Comparison of ENCODE assay signal across 8 cellular contexts in genomic region chr19:1407662-1408299, GRCh38. TPM values are rescaled to one million over a fixed set of nuclear protein-coding genes. Genes with fewer than 3 reads are reported as not detected.
A peak's percentile ranks its signal among the peaks of the same experiment; 100 is the strongest.
DNase-seq lines count a peak whose midpoint lies in the region; ATAC-seq and TF ChIP-seq lines count a peak whose summit lies in the region.

No MANE protein-coding gene starts in this region.

- no peaks in the 10 kb centered on the region for H3K27me3 Mint-ChIP-seq in MCF 10A (ENCODE audit: insufficient read depth, unreplicated experiment)

- peak overlapping the region; percentile 90 for H2BK120ac ChIP-seq in mesendoderm (ENCODE audit: low read depth, low read length)

- POLR2A ChIA-PET in HCT116 (lab: Charles Lee) = no interaction called here
- POLR2A ChIA-PET in OCI-LY7 (lab: Charles Lee) = no interaction called here
- POLR2A ChIA-PET in MCF 10A (lab: Yijun Ruan, JAX) = no interaction called here

- no CpG with 5 or more reads among the region's 87 CpGs for WGBS in mesendoderm (ENCODE audit: extremely low coverage, insufficient coverage, low lambda C conversion rate)
- WGBS in testis, 2 donors = 0% methylated on average over 3 to 47 of the region's 87 CpGs

- TF ChIP-seq CTCF in HCT116 (IDR thresholded peaks at IDR 0.05 in 2 of 3, conservative IDR thresholded peaks at IDR 0.05 in 1 of 3; ENCODE audit: borderline replicate concordance in 1 of 3, insufficient read depth in 1 of 3, low read depth in 2 of 3, low read length in 2 of 3) (no peak), OCI-LY7 (conservative IDR thresholded peaks at IDR 0.05; ENCODE audit: low read length) (no peak), MCF 10A (IDR thresholded peaks at IDR 0.05; ENCODE audit: unreplicated experiment) (no peak), testis (IDR thresholded peaks at IDR 0.05) (no peak)

- H2AFZ ChIP-seq in HCT116 (ENCODE audit: low read depth, low read length, poor library complexity, severe bottlenecking) (no peak overlapping the region), OCI-LY7 (ENCODE audit: low read length) (no peak overlapping the region)

- H3K4me3 ChIP-seq in HCT116 (replicated peaks in 1 of 2; ENCODE audit: low read depth in 1 of 2, low read length in 2 of 2) (peak overlapping the region; percentile 59 to 68), OCI-LY7 (ENCODE audit: low read depth, low read length, poor library complexity, severe bottlenecking) (peak overlapping the region; percentile 100), mesendoderm (ENCODE audit: low read length) (peak overlapping the region; percentile 84), testis (peak overlapping the region; percentile 98 to 100)

- H3K4me1 ChIP-seq in HCT116 (ENCODE audit: control insufficient read depth in 1 of 2, insufficient read depth in 2 of 2, low read length in 2 of 2) = peaks cover 20 to 50% of the 10 kb centered on the region in 2 experiments
- H3K4me1 ChIP-seq in OCI-LY7 (ENCODE audit: insufficient read depth, low read length, poor library complexity, severe bottlenecking) = peaks cover 21% of the 10 kb centered on the region
- H3K4me1 ChIP-seq in mesendoderm (ENCODE audit: control insufficient read depth, low read depth, low read length) = peaks cover 8% of the 10 kb centered on the region
- peaks cover 47% of the 10 kb centered on the region for H3K4me1 ChIP-seq in testis

- intact Hi-C loops in HCT116 (cut with micrococcal nuclease) (loop anchor here (10.0 kb wide), 1 partner anchor 133 kb away; the partner anchor contains the start of gene FAM174C), OCI-LY7 (cut with micrococcal nuclease; ENCODE audit: unreplicated experiment) (loop anchor here (1.0 to 5.0 kb wide), 4 partner anchors 25 to 385 kb away; partner anchors contain the start of genes C19orf25, NDUFS7, RNU6-2 and RPS15), MCF 10A (cut with micrococcal nuclease) (no loop called here), testis (cut with DNase I; ENCODE audit: low total_unique reads) (no loop called here)

- H3K27ac ChIP-seq in HCT116 (ENCODE audit: low read depth, low read length) = peak overlapping the region; percentile 98
- peak overlapping the region; percentile 87 for H3K27ac ChIP-seq in OCI-LY7 (ENCODE audit: low read depth, low read length, poor library complexity, severe bottlenecking)
- peak overlapping the region; percentile 80 for H3K27ac ChIP-seq in mesendoderm (ENCODE audit: low read depth, low read length)
- peak overlapping the region; percentile 94 to 96 for H3K27ac ChIP-seq in testis

- H3K9ac ChIP-seq in HCT116 (ENCODE audit: low read length) (peak overlapping the region; percentile 99), mesendoderm (ENCODE audit: low read length) (peak overlapping the region; percentile 92)

- H3K9me3 ChIP-seq in HCT116 (ENCODE audit: control insufficient read depth in 1 of 2, insufficient read depth in 1 of 2, low read depth in 1 of 2, low read length in 2 of 2) (no peaks in the 10 kb centered on the region), OCI-LY7 (ENCODE audit: low read length) (no peaks in the 10 kb centered on the region), testis (no peaks in the 10 kb centered on the region)

- peak overlapping the region; percentile 96 for H3K18ac ChIP-seq in mesendoderm (ENCODE audit: low read length)

- H3K27me3 ChIP-seq in HCT116 (ENCODE audit: insufficient read depth, low read length) = no peaks in the 10 kb centered on the region
- H3K27me3 ChIP-seq in mesendoderm (ENCODE audit: insufficient read depth, low read length, poor library complexity) = no peaks in the 10 kb centered on the region
- no peaks in the 10 kb centered on the region for H3K27me3 ChIP-seq in testis

- H2BK5ac ChIP-seq in mesendoderm (ENCODE audit: low read length) = no peak overlapping the region

- H4K20me1 ChIP-seq in HCT116 (ENCODE audit: insufficient read depth) (peaks cover 28% of the 10 kb centered on the region; the same call in 1 of the 2 replicates), OCI-LY7 (ENCODE audit: insufficient read depth, low read length) (peaks cover 27% of the 10 kb centered on the region)

- H4K5ac ChIP-seq in mesendoderm (ENCODE audit: low read length) = no peak overlapping the region

- peak overlapping the region; percentile 99 for H3K4ac ChIP-seq in mesendoderm (ENCODE audit: low read depth, low read length)

- no peak overlapping the region for H2BK15ac ChIP-seq in mesendoderm (replicated peaks; ENCODE audit: low read depth)

- peak overlapping the region; percentile 94 for H4K8ac ChIP-seq in mesendoderm (ENCODE audit: low read depth, low read length)

- peaks cover 18% of the 10 kb centered on the region for H3K36me3 Mint-ChIP-seq in MCF 10A (ENCODE audit: insufficient read depth, unreplicated experiment)

- BruUV-seq in HCT116 (replicated peaks; lab: Mats Ljungman, UMichigan) (no TSS peak), OCI-LY7 (replicated peaks; lab: Mats Ljungman, UMichigan) (no TSS peak), MCF 10A (replicated peaks; lab: Mats Ljungman, UMichigan) (no TSS peak)

- no peak overlapping the region for H2AK5ac ChIP-seq in mesendoderm (ENCODE audit: low read length)

- no peaks in the 10 kb centered on the region for H3K9me2 ChIP-seq in HCT116 (ENCODE audit: insufficient read depth)
- H3K9me2 ChIP-seq in OCI-LY7 (ENCODE audit: insufficient read depth, low read length) = no peaks in the 10 kb centered on the region

- no peak for TF ChIP-seq RAD21 in HCT116 (IDR thresholded peaks at IDR 0.05; ENCODE audit: low read depth)

- H3K23ac ChIP-seq in mesendoderm (ENCODE audit: low read length) = no peak overlapping the region

- peaks cover 31% of the 10 kb centered on the region for H3K4me1 Mint-ChIP-seq in MCF 10A (ENCODE audit: insufficient read depth, unreplicated experiment)

- DNase-seq in GM03348 (ENCODE audit: low spot score) (peak; percentile 80), HCT116 (ENCODE audit: low read depth, low spot score) (no peak), OCI-LY7 (ENCODE audit: low spot score) (no peak), MCF 10A (ENCODE audit: unreplicated experiment) (no peak), mesendoderm (no peak), testis (no peak), NCI-H1105 (lab: John Stamatoyannopoulos, UW) (no peak)

- H3K79me1 ChIP-seq in mesendoderm (ENCODE audit: low read length) = no peaks in the 10 kb centered on the region

- H3K36me3 ChIP-seq in HCT116 (ENCODE audit: control insufficient read depth in 1 of 2, insufficient read depth in 2 of 2, low read length in 2 of 2) = peaks cover 2 to 33% of the 10 kb centered on the region in 2 experiments; a peak in 2 of 4 replicates
- peaks cover 44% of the 10 kb centered on the region for H3K36me3 ChIP-seq in OCI-LY7 (ENCODE audit: insufficient read depth, low read length)
- H3K36me3 ChIP-seq in mesendoderm (ENCODE audit: control insufficient read depth, insufficient read depth, low read length) = peaks cover 2% of the 10 kb centered on the region
- H3K36me3 ChIP-seq in testis (ENCODE audit: low read depth, missing control alignments) = no peaks in the 10 kb centered on the region

- H3K27ac Mint-ChIP-seq in MCF 10A (ENCODE audit: low read depth, unreplicated experiment) = no peak overlapping the region

- no peaks in the 10 kb centered on the region for H3K9me3 Mint-ChIP-seq in MCF 10A (ENCODE audit: unreplicated experiment)

- H3K4me3 Mint-ChIP-seq in MCF 10A (ENCODE audit: unreplicated experiment) = peak overlapping the region; percentile 88

- RAD21 ChIA-PET in HCT116 (lab: Charles Lee; ENCODE audit: low non-redundant PET in 1 of 2, low total read pairs in 2 of 2, uncharacterized antibody in 2 of 2, unreplicated experiment in 2 of 2) = no interaction called here

- peak overlapping the region; percentile 89 for H3K56ac ChIP-seq in mesendoderm (ENCODE audit: low read length)

- CTCF ChIA-PET in HCT116 (lab: Charles Lee) = no interaction called here
- CTCF ChIA-PET in OCI-LY7 (lab: Charles Lee; ENCODE audit: unreplicated experiment) = no interaction called here
- CTCF ChIA-PET in MCF 10A (lab: Yijun Ruan, JAX) = no interaction called here

- H3K4me2 ChIP-seq in HCT116 (ENCODE audit: low read length) (peak overlapping the region; percentile 78), OCI-LY7 (ENCODE audit: low read length) (peak overlapping the region; percentile 99), mesendoderm (ENCODE audit: low read length) (peak overlapping the region; percentile 91)

- TF ChIP-seq POLR2A in HCT116 (IDR thresholded peaks at IDR 0.05; ENCODE audit: borderline replicate concordance, extremely low read depth, insufficient read depth, insufficient read length) (no peak), testis (IDR thresholded peaks at IDR 0.05) (no peak)

- ATAC-seq in HCT116 (peak; percentile 26), GM18873 (IDR thresholded peaks at IDR 0.05; ENCODE audit: low FRiP score, unreplicated experiment) (no peak)

- H3K79me2 ChIP-seq in HCT116 (ENCODE audit: insufficient read depth, low read length) (peaks cover 51% of the 10 kb centered on the region), OCI-LY7 (ENCODE audit: insufficient read depth, low read depth, low read length) (peaks cover 51% of the 10 kb centered on the region), mesendoderm (ENCODE audit: control insufficient read depth, insufficient read depth, low read length) (peaks cover 52% of the 10 kb centered on the region)

RNA-seq across cellular contexts. Expression of gene DAZAP1, which starts 0.4 kb away (rescaled TPM):
- total RNA-seq in HCT116 (2021; ENCODE audit: unreplicated experiment) (191 TPM), OCI-LY7 (2022) (373 and 383 TPM in 2 replicates), MCF 10A (2022) (219 and 246 TPM in 2 replicates), testis (10 to 100 TPM; 97.9 to 99.6 TPM)
- 98.2 and 111 TPM in 2 replicates for polyA plus RNA-seq in HCT116 (2012)
- 170 and 210 TPM in 2 replicates for total RNA-seq in OCI-LY7 (2014; rRNA removed; shearing (Covaris generic))
- 243 TPM for polyA plus RNA-seq in mesendoderm (2013, experiment 1 of 2)
- 246 TPM for polyA plus RNA-seq in mesendoderm (2013, experiment 2 of 2)
- polyA plus RNA-seq in testis (ENCODE audit: insufficient read depth, low read depth, low replicate concordance) = 215 TPM

RNA-seq across cellular contexts. Expression of gene GAMT, which starts 6.4 kb away (rescaled TPM):
- 102 TPM for total RNA-seq in HCT116 (2021; ENCODE audit: unreplicated experiment)
- 105 and 119 TPM in 2 replicates for polyA plus RNA-seq in HCT116 (2012)
- total RNA-seq in OCI-LY7 (2014; rRNA removed; shearing (Covaris generic)) = 9.7 and 14.4 TPM in 2 replicates
- 17.6 and 27.5 TPM in 2 replicates for total RNA-seq in OCI-LY7 (2022)
- 3.2 and 7.0 TPM in 2 replicates for total RNA-seq in MCF 10A (2022)
- 5.3 TPM for polyA plus RNA-seq in mesendoderm (2013, experiment 1 of 2)
- polyA plus RNA-seq in mesendoderm (2013, experiment 2 of 2) = 6.2 TPM
- 100 to 1,000 TPM; 144 to 191 TPM for total RNA-seq in testis
- 92.2 TPM for polyA plus RNA-seq in testis (ENCODE audit: insufficient read depth, low read depth, low replicate concordance)

RNA-seq across cellular contexts. Expression of gene NDUFS7, which starts 24.1 kb away (rescaled TPM):
- total RNA-seq in HCT116 (2021; ENCODE audit: unreplicated experiment) (114 TPM), OCI-LY7 (2022) (147 and 148 TPM in 2 replicates), MCF 10A (2022) (135 and 137 TPM in 2 replicates), testis (100 to 1,000 TPM; 170 to 176 TPM)
- polyA plus RNA-seq in HCT116 (2012) = 110 and 137 TPM in 2 replicates
- 125 and 132 TPM in 2 replicates for total RNA-seq in OCI-LY7 (2014; rRNA removed; shearing (Covaris generic))
- 40.8 TPM for polyA plus RNA-seq in mesendoderm (2013, experiment 1 of 2)
- polyA plus RNA-seq in mesendoderm (2013, experiment 2 of 2) = 41.7 TPM
- polyA plus RNA-seq in testis (ENCODE audit: insufficient read depth, low read depth, low replicate concordance) = 172 TPM

RNA-seq across cellular contexts. Expression of gene RPS15, which starts 30.4 kb away (rescaled TPM):
- total RNA-seq in HCT116 (2021; ENCODE audit: unreplicated experiment) (1,862 TPM), OCI-LY7 (2022) (1,654 and 1,860 TPM in 2 replicates), MCF 10A (2022) (1,168 and 1,243 TPM in 2 replicates), testis (1,000 to 10,000 TPM; 1,248 to 1,750 TPM)
- 2,807 and 2,860 TPM in 2 replicates for polyA plus RNA-seq in HCT116 (2012)
- 2,068 and 2,241 TPM in 2 replicates for total RNA-seq in OCI-LY7 (2014; rRNA removed; shearing (Covaris generic))
- polyA plus RNA-seq in mesendoderm (2013, experiment 1 of 2) = 2,706 TPM
- 2,673 TPM for polyA plus RNA-seq in mesendoderm (2013, experiment 2 of 2)
- 768 TPM for polyA plus RNA-seq in testis (ENCODE audit: insufficient read depth, low read depth, low replicate concordance)

RNA-seq across cellular contexts. Expression of gene APC2, which starts 42.1 kb away (rescaled TPM):
- 1.6 TPM for total RNA-seq in HCT116 (2021; ENCODE audit: unreplicated experiment)
- 0.62 and 0.66 TPM in 2 replicates for polyA plus RNA-seq in HCT116 (2012)
- total RNA-seq in OCI-LY7 (2014; rRNA removed; shearing (Covaris generic)) = 0.23 and 0.57 TPM in 2 replicates
- 2.4 and 5.5 TPM in 2 replicates for total RNA-seq in OCI-LY7 (2022)
- total RNA-seq in MCF 10A (2022) = 0.15 and 0.23 TPM in 2 replicates
- 0.03 TPM for polyA plus RNA-seq in mesendoderm (2013, experiment 1 of 2)
- 0.06 TPM for polyA plus RNA-seq in mesendoderm (2013, experiment 2 of 2)
- 1 to 10 TPM; 4.6 to 5.9 TPM for total RNA-seq in testis
- polyA plus RNA-seq in testis (ENCODE audit: insufficient read depth, low read depth, low replicate concordance) = 2.8 TPM

Comparison
In these comparisons a context has a peak if more than half of its experiments do, and no peak if none do; other contexts are left out.
1. intact Hi-C loops: an anchor here in HCT116 (10.0 kb wide) and OCI-LY7 (1.0 to 5.0 kb wide); none called in MCF 10A and testis.